8 cellular contexts compared by ENCODE assay signal in genomic region chr6:29005183-29005885, GRCh38. TPM values are rescaled to one million over a fixed set of nuclear protein-coding genes. Genes with fewer than 3 reads are reported as not detected.
A peak's percentile ranks its signal among the peaks of the same experiment; 100 is the strongest.
DNase-seq lines count a peak whose midpoint lies in the region; ATAC-seq and TF ChIP-seq lines count a peak whose summit lies in the region.

Gene ZNF311 (minus strand): TSS chr6:29005315. CDS start chr6:29003954, 1,361 bp downstream.

- peak within 1 kb of the TSS; percentile 79 for H3K27ac Mint-ChIP-seq in activated naive CD4-positive, alpha-beta T cell treated with anti-CD3 and anti-CD28 coated beads, Interleukin-2, amount 10 ng/mL, durations not matched to agents 7 days and 5 days
- H3K27ac Mint-ChIP-seq in glutamatergic neuron (ENCODE audit: unreplicated experiment) (peak within 1 kb of the TSS; percentile 7), osteocyte (ENCODE audit: unreplicated experiment) (no peak within 1 kb of the TSS)

- peaks cover 24% of the 10 kb centered on the region for H3K4me1 Mint-ChIP-seq in activated naive CD4-positive, alpha-beta T cell treated with anti-CD3 and anti-CD28 coated beads, Interleukin-2, amount 10 ng/mL, durations not matched to agents 7 days and 5 days
- no peaks in the 10 kb centered on the region for H3K4me1 Mint-ChIP-seq in glutamatergic neuron (ENCODE audit: low read depth, unreplicated experiment)
- H3K4me1 Mint-ChIP-seq in osteocyte (ENCODE audit: unreplicated experiment): peaks cover 7% of the 10 kb centered on the region

- CTCF ChIA-PET in activated naive CD4-positive, alpha-beta T cell treated with anti-CD3 and anti-CD28 coated beads, Interleukin-2, amount 10 ng/mL, durations not matched to agents 7 days and 5 days (lab: Charles Lee): interaction anchor here (0.7 to 2.3 kb wide), 3 partner anchors 11 to 164 kb away, joined by 3 to 7 read pairs (median 3); no protein-coding TSS in a partner anchor

- peaks cover 12% of the 10 kb centered on the region for H3K9me3 Mint-ChIP-seq in activated naive CD4-positive, alpha-beta T cell treated with anti-CD3 and anti-CD28 coated beads, Interleukin-2, amount 10 ng/mL, durations not matched to agents 7 days and 5 days
- H3K9me3 Mint-ChIP-seq in glutamatergic neuron (ENCODE audit: unreplicated experiment): no peaks in the 10 kb centered on the region
- H3K9me3 Mint-ChIP-seq in osteocyte (ENCODE audit: unreplicated experiment): no peaks in the 10 kb centered on the region

- H3K4me3 Mint-ChIP-seq in activated naive CD4-positive, alpha-beta T cell treated with anti-CD3 and anti-CD28 coated beads, Interleukin-2, amount 10 ng/mL, durations not matched to agents 7 days and 5 days: peak within 1 kb of the TSS; percentile 71
- peak within 1 kb of the TSS; percentile 96 for H3K4me3 Mint-ChIP-seq in glutamatergic neuron (ENCODE audit: unreplicated experiment)
- peak within 1 kb of the TSS; percentile 84 for H3K4me3 Mint-ChIP-seq in osteocyte (ENCODE audit: unreplicated experiment)

- DNase-seq in DMS53 treated with DMSO at 0.1 percent for 48 hours (lab: John Stamatoyannopoulos, UW; ENCODE audit: unreplicated experiment) (peak; percentile 77), NCI-H2227 treated with DMSO at 0.1 percent for 48 hours (lab: John Stamatoyannopoulos, UW) (peak; percentile 95), glutamatergic neuron (peak; percentile 41), osteocyte (ENCODE audit: extremely low spot score, unreplicated experiment) (no peak), KG1 (lab: John Stamatoyannopoulos, UW) (no peak)
- DNase-seq in activated naive CD4-positive, alpha-beta T cell treated with anti-CD3 and anti-CD28 coated beads, Interleukin-2, amount 10 ng/mL, durations not matched to agents 7 days and 5 days: peak; percentile 62
- DNase-seq in effector CD4-positive, alpha-beta T cell: no peak

- H3K27me3 Mint-ChIP-seq in activated naive CD4-positive, alpha-beta T cell treated with anti-CD3 and anti-CD28 coated beads, Interleukin-2, amount 10 ng/mL, durations not matched to agents 7 days and 5 days: peaks cover 4% of the 10 kb centered on the region
- H3K27me3 Mint-ChIP-seq in glutamatergic neuron (ENCODE audit: unreplicated experiment): peaks cover 2% of the 10 kb centered on the region
- peaks cover 27% of the 10 kb centered on the region for H3K27me3 Mint-ChIP-seq in osteocyte (ENCODE audit: unreplicated experiment)

- H3K36me3 Mint-ChIP-seq in activated naive CD4-positive, alpha-beta T cell treated with anti-CD3 and anti-CD28 coated beads, Interleukin-2, amount 10 ng/mL, durations not matched to agents 7 days and 5 days: peaks cover 22% of the 10 kb centered on the region
- H3K36me3 Mint-ChIP-seq in glutamatergic neuron (ENCODE audit: unreplicated experiment) (no peaks in the 10 kb centered on the region), osteocyte (ENCODE audit: unreplicated experiment) (no peaks in the 10 kb centered on the region)

- TF ChIP-seq CTCF in glutamatergic neuron (IDR thresholded peaks at IDR 0.05; ENCODE audit: partially characterized antibody, unreplicated experiment): no peak
- TF ChIP-seq CTCF in osteocyte (IDR thresholded peaks at IDR 0.05): no peak

- no peak for ATAC-seq in GM21526 (IDR thresholded peaks at IDR 0.05; ENCODE audit: low FRiP score, unreplicated experiment)

RNA-seq across cellular contexts. Expression of gene ZNF311, which starts in this region (rescaled TPM):
- total RNA-seq in glutamatergic neuron (ENCODE audit: unreplicated experiment) (5.1 TPM), osteocyte (1.5 and 1.7 TPM in 2 replicates)

Comparison
In these comparisons a context has a peak if more than half of its experiments do, and no peak if none do; other contexts are left out.
1. DNase-seq: peak in DMS53 treated with DMSO at 0.1 percent for 48 hours (single experiment), NCI-H2227 treated with DMSO at 0.1 percent for 48 hours (single experiment), activated naive CD4-positive, alpha-beta T cell treated with anti-CD3 and anti-CD28 coated beads, Interleukin-2, amount 10 ng/mL, durations not matched to agents 7 days and 5 days (single experiment) and glutamatergic neuron (single experiment); none in osteocyte (single experiment), KG1 (single experiment) and effector CD4-positive, alpha-beta T cell (single experiment).
2. Peak in every context shown above with its lines, with median percentiles within 50 percentile points of each other: H3K4me3 Mint-ChIP-seq.